25 cellular contexts compared by ENCODE assay signal in the genomic region with DNA sequence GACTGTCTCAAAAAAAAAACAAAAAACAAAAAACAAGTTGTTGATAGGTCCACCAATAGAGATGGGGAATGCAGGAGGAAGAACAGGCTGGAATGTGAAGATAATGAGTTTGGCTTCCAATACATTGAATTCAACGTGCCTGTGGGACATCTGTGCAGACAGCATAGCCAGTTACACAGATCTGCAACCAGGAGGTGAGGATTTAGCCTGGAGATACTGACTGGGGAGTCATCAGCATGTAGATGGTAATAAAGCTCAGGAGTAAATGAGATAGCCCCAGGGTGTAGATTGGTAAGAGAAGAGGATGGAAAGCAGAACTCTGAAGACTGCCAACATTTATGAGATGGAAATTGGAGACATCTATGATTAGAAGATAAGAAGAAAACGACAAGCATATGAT.
"Had no signal": no experiment of that assay in that cellular context is flagged by ENCODE, and none has a peak within 500 bp of the region (broad histone marks: within the 10 kb centered on the region; RNA-seq: fewer than 3 reads in every experiment).

No MANE protein-coding gene starts in this region.

- H3K27me3 Mint-ChIP-seq: memory B cell had no signal

- FAIRE-seq: pancreas, TTC549 had no signal

- H3K36me3 Mint-ChIP-seq: activated naive CD4-positive, alpha-beta T cell treated with anti-CD3 and anti-CD28 coated beads, Interleukin-2, amount 50 U/mL, for 72 hours; memory B cell; naive thymus-derived CD4-positive, alpha-beta T cell had no signal

- H3K9me3 Mint-ChIP-seq: activated naive CD4-positive, alpha-beta T cell treated with anti-CD3 and anti-CD28 coated beads, Interleukin-2, amount 50 U/mL, for 72 hours; dendritic cell treated with granulocyte-macrophage colony-stimulating factor and Interleukin-4, amounts not matched to agents 40 ng/mL and 50 ng/mL, for 4 days; memory B cell; naive thymus-derived CD4-positive, alpha-beta T cell; stimulated activated effector memory CD8-positive, alpha-beta T cell treated with anti-CD3 and anti-CD28 coated beads, Interleukin-12 subunit alpha, Interleukin-12 subunit beta, amount 100 ng/mL, for 72 hours had no signal

- H3K27ac Mint-ChIP-seq: activated naive CD4-positive, alpha-beta T cell treated with anti-CD3 and anti-CD28 coated beads, Interleukin-2, amount 50 U/mL, for 72 hours; dendritic cell treated with granulocyte-macrophage colony-stimulating factor and Interleukin-4, amounts not matched to agents 40 ng/mL and 50 ng/mL, for 4 days; memory B cell; stimulated activated effector memory CD8-positive, alpha-beta T cell treated with anti-CD3 and anti-CD28 coated beads, Interleukin-12 subunit alpha, Interleukin-12 subunit beta, amount 100 ng/mL, for 72 hours had no signal

- H3K4me3 Mint-ChIP-seq: dendritic cell treated with granulocyte-macrophage colony-stimulating factor and Interleukin-4, amounts not matched to agents 40 ng/mL and 50 ng/mL, for 4 days; memory B cell; stimulated activated effector memory CD8-positive, alpha-beta T cell treated with anti-CD3 and anti-CD28 coated beads, Interleukin-12 subunit alpha, Interleukin-12 subunit beta, amount 100 ng/mL, for 72 hours had no signal

- H3K27ac ChIP-seq: adrenal gland, esophagus muscularis mucosa, gastroesophageal sphincter, neutrophil, right lobe of liver, thoracic aorta had no signal

- H3K36me3 ChIP-seq: adrenal gland, esophagus muscularis mucosa, gastroesophageal sphincter, heart left ventricle, neutrophil, pancreas, right lobe of liver, thoracic aorta had no signal

- H3K4me3 ChIP-seq: adrenal gland, esophagus muscularis mucosa, gastroesophageal sphincter, heart left ventricle, pancreas, right lobe of liver, thoracic aorta had no signal

- H3K9me3 ChIP-seq: adrenal gland, esophagus muscularis mucosa, gastroesophageal sphincter, heart left ventricle, neutrophil, pancreas, right lobe of liver, thoracic aorta had no signal

- ATAC-seq: activated CD4-positive, CD25-positive, alpha-beta regulatory T cell treated with anti-CD3 and anti-CD28 coated beads, Interleukin-2, amount 50 U/mL, for 24 hours; activated naive CD4-positive, alpha-beta T cell treated with anti-CD3 and anti-CD28 coated beads, Interleukin-2, amount 50 U/mL, for 72 hours; gastroesophageal sphincter; heart left ventricle; left ventricle myocardium superior; naive thymus-derived CD4-positive, alpha-beta T cell; pancreas; right lobe of liver; stimulated activated effector memory CD8-positive, alpha-beta T cell treated with anti-CD3 and anti-CD28 coated beads, Interleukin-12 subunit alpha, Interleukin-12 subunit beta, amount 100 ng/mL, for 72 hours had no signal

- H3K27me3 ChIP-seq: adrenal gland, esophagus muscularis mucosa, gastroesophageal sphincter, heart left ventricle, neutrophil, pancreas, right lobe of liver had no signal

- DNase-seq: activated CD4-positive, alpha-beta T cell treated with anti-CD3 and anti-CD28 coated beads, Interleukin-2, amount 50 U/mL, for 1 hour; activated CD8-positive, alpha-beta memory T cell treated with anti-CD3 and anti-CD28 coated beads for 24 hours; activated CD8-positive, alpha-beta memory T cell treated with anti-CD3 and anti-CD28 coated beads, Interleukin-2, amount 50 U/mL, for 48 hours; activated effector memory CD4-positive, alpha-beta T cell treated with anti-CD3 and anti-CD28 coated beads, Interleukin-2, amount 50 U/mL, for 16 hours; activated T-cell treated with anti-CD3 and anti-CD28 coated beads, Interleukin-2, amount 50 U/mL, for 48 hours; adrenal gland; effector CD8-positive, alpha-beta T cell; kidney glomerular epithelial cell; naive thymus-derived CD4-positive, alpha-beta T cell; pancreas; stimulated activated CD4-positive, alpha-beta T cell treated with anti-CD3 and anti-CD28 coated beads, Interleukin-4, amount 100 ng/mL, for 24 hours; T-helper 2 cell had no signal
